Comparison of ENCODE assay signal across 1 cellular context in genomic region chr6:52686878-52687699, GRCh38.
TF ChIP-seq lines count a peak whose summit lies in the region.

No MANE protein-coding gene starts in this region.

TF ChIP-seq in K562, 482 proteins besides CTCF, POLR2A, EP300 and RAD21 (continued from another document):
- TF ChIP-seq, protein P1, sequence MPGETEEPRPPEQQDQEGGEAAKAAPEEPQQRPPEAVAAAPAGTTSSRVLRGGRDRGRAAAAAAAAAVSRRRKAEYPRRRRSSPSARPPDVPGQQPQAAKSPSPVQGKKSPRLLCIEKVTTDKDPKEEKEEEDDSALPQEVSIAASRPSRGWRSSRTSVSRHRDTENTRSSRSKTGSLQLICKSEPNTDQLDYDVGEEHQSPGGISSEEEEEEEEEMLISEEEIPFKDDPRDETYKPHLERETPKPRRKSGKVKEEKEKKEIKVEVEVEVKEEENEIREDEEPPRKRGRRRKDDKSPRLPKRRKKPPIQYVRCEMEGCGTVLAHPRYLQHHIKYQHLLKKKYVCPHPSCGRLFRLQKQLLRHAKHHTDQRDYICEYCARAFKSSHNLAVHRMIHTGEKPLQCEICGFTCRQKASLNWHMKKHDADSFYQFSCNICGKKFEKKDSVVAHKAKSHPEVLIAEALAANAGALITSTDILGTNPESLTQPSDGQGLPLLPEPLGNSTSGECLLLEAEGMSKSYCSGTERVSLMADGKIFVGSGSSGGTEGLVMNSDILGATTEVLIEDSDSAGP (CRISPR knock-in tag; IDR thresholded peaks at IDR 0.05) = no peak
- peak; percentile 68 for TF ChIP-seq SMARCA4 (IDR thresholded peaks at IDR 0.05)
- TF ChIP-seq, protein P2, sequence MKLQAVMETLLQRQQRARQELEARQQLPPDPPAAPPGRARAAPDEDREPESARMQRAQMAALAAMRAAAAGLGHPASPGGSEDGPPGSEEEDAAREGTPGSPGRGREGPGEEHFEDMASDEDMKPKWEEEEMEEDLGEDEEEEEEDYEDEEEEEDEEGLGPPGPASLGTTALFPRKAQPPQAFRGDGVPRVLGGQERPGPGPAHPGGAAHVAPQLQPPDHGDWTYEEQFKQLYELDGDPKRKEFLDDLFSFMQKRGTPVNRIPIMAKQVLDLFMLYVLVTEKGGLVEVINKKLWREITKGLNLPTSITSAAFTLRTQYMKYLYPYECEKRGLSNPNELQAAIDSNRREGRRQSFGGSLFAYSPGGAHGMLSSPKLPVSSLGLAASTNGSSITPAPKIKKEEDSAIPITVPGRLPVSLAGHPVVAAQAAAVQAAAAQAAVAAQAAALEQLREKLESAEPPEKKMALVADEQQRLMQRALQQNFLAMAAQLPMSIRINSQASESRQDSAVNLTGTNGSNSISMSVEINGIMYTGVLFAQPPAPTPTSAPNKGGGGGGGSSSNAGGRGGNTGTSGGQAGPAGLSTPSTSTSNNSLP (IDR thresholded peaks at IDR 0.05; ENCODE audit: borderline replicate concordance, low read depth, low read length) = no peak
- TF ChIP-seq FOXP1 (CRISPR knock-in tag; IDR thresholded peaks at IDR 0.05) = no peak
- TF ChIP-seq ZNF778 (CRISPR knock-in tag; IDR thresholded peaks at IDR 0.05) = no peak
- TF ChIP-seq SIN3B (IDR thresholded peaks at IDR 0.05; ENCODE audit: low read depth) = no peak
- no peak for TF ChIP-seq ZEB2 (IDR thresholded peaks at IDR 0.05)
- no peak for TF ChIP-seq CREM (IDR thresholded peaks at IDR 0.05; ENCODE audit: low read depth)
- no peak for TF ChIP-seq TAF7 (tag; IDR thresholded peaks at IDR 0.05)
- peak; percentile 63 for TF ChIP-seq FOXM1 (IDR thresholded peaks at IDR 0.05; ENCODE audit: low read depth)
- no peak for TF ChIP-seq FOXM1 (CRISPR knock-in tag; IDR thresholded peaks at IDR 0.05; ENCODE audit: low read depth)
- TF ChIP-seq GATAD2A (IDR thresholded peaks at IDR 0.05) = no peak
- TF ChIP-seq CBFA2T3 (IDR thresholded peaks at IDR 0.05) = peak; percentile 91
- no peak for TF ChIP-seq ZKSCAN1 (IDR thresholded peaks at IDR 0.05; ENCODE audit: low read depth, low read length)
- TF ChIP-seq TRIM24 (IDR thresholded peaks at IDR 0.05) = peak; percentile 9 to 39; a peak in 1 of 4 replicates
- TF ChIP-seq COPS2 (conservative IDR thresholded peaks at IDR 0.05) = no peak
